2 cellular contexts compared by ENCODE assay signal in the genomic region with DNA sequence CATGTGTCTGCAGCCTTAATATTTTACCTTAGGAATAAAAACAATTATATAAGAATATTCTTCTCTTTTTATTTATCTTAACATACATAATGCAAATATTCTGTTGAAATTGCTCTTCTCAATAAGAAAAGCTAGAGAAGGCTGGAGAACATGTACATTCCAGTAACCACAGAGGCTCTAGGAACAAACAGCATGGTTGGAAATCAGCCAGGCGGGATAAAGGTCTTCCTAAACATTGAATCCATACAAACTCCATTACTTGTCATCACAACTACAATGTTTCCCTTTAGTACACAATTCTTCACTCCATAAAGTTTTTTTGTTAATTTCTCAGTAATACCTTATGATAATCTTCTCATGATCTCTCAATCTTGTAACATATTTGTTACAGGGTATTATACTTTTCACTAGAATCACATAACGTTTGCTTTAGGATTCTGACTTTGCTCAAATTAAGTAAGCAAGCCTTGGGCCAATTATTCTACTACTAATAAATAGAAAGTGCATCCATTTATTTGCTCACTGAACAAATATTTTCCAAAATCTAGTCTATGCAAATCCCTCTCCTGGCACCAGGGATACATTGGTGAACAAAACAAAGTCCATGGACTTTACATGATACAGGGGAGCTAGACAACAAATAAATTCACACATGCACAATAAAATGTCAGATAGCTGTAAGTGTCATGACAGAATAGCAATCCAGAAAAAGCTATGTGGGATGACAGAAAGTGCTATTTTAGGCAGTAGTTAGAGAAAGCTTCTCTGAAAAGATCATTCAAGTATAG.
TF ChIP-seq lines count a peak whose summit lies in the region.

No MANE protein-coding gene starts in this region.

TF ChIP-seq in liver, 16 proteins besides CTCF, POLR2A, EP300 and RAD21 (continued from another document):
- TF ChIP-seq, protein P1, sequence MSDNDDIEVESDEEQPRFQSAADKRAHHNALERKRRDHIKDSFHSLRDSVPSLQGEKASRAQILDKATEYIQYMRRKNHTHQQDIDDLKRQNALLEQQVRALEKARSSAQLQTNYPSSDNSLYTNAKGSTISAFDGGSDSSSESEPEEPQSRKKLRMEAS (IDR thresholded peaks at IDR 0.05), result no peak
- no peak for TF ChIP-seq TAF1 (conservative IDR thresholded peaks at IDR 0.05)
- no peak for TF ChIP-seq FOXA1 (IDR thresholded peaks at IDR 0.05)
- TF ChIP-seq GABPA (IDR thresholded peaks at IDR 0.05 in 1 of 2, conservative IDR thresholded peaks at IDR 0.05 in 1 of 2), result no peak
- no peak for TF ChIP-seq FOXA2 (IDR thresholded peaks at IDR 0.05)
- peak; percentile 62 for TF ChIP-seq HNF4A (conservative IDR thresholded peaks at IDR 0.05)
- no peak for TF ChIP-seq NR2F2 (IDR thresholded peaks at IDR 0.05)

TF ChIP-seq in HepG2, 621 proteins besides CTCF, POLR2A, EP300 and RAD21 (continued from another document):
- TF ChIP-seq, protein P2, sequence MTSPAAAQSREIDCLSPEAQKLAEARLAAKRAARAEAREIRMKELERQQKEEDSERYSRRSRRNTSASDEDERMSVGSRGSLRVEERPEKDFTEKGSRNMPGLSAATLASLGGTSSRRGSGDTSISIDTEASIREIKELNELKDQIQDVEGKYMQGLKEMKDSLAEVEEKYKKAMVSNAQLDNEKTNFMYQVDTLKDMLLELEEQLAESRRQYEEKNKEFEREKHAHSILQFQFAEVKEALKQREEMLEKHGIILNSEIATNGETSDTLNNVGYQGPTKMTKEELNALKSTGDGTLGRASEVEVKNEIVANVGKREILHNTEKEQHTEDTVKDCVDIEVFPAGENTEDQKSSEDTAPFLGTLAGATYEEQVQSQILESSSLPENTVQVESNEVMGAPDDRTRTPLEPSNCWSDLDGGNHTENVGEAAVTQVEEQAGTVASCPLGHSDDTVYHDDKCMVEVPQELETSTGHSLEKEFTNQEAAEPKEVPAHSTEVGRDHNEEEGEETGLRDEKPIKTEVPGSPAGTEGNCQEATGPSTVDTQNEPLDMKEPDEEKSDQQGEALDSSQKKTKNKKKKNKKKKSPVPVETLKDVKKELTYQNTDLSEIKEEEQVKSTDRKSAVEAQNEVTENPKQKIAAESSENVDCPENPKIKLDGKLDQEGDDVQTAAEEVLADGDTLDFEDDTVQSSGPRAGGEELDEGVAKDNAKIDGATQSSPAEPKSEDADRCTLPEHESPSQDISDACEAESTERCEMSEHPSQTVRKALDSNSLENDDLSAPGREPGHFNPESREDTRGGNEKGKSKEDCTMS (CRISPR knock-in tag; conservative IDR thresholded peaks at IDR 0.05), result no peak
- TF ChIP-seq, protein P3, sequence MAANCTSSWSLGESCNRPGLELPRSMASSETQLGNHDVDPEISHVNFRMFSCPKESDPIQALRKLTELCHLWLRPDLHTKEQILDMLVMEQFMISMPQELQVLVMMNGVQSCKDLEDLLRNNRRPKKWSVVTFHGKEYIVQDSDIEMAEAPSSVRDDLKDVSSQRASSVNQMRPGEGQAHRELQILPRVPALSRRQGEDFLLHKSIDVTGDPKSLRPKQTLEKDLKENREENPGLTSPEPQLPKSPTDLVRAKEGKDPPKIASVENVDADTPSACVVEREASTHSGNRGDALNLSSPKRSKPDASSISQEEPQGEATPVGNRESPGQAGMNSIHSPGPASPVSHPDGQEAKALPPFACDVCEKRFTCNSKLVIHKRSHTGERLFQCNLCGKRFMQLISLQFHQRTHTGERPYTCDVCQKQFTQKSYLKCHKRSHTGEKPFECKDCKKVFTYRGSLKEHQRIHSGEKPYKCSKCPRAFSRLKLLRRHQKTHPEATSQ (CRISPR knock-in tag; IDR thresholded peaks at IDR 0.05; ENCODE audit: borderline replicate concordance), result no peak
- TF ChIP-seq IKZF4 (CRISPR knock-in tag; IDR thresholded peaks at IDR 0.05; ENCODE audit: borderline replicate concordance, low read depth, not compliant biosample characterization), result no peak
- TF ChIP-seq AHR (CRISPR knock-in tag; IDR thresholded peaks at IDR 0.05), result no peak
- TF ChIP-seq HNRNPL (IDR thresholded peaks at IDR 0.05; ENCODE audit: low read depth, low read length), result no peak
- no peak for TF ChIP-seq NFKBIZ (CRISPR knock-in tag; IDR thresholded peaks at IDR 0.05)
- TF ChIP-seq JARID2 (CRISPR knock-in tag; IDR thresholded peaks at IDR 0.05; ENCODE audit: insufficient replicate concordance), result no peak
- TF ChIP-seq, protein P4, sequence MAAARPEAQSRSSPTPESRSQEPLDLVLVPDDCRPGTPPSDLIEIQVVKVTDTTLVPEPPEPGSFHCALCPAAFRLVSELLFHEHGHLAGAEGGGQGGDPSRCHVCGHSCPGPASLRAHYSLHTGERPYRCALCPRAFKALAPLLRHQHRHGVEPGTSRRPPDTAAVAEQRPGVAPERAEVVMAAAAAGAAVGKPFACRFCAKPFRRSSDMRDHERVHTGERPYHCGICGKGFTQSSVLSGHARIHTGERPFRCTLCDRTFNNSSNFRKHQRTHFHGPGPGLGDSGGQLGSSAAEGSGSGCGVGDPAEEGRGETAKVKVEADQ (CRISPR knock-in tag; IDR thresholded peaks at IDR 0.05; ENCODE audit: borderline replicate concordance), result no peak
- TF ChIP-seq NFIC (IDR thresholded peaks at IDR 0.05; ENCODE audit: low read length), result no peak
- TF ChIP-seq KDM5A (IDR thresholded peaks at IDR 0.05; ENCODE audit: borderline replicate concordance, low read length), result no peak
- TF ChIP-seq, protein P5, sequence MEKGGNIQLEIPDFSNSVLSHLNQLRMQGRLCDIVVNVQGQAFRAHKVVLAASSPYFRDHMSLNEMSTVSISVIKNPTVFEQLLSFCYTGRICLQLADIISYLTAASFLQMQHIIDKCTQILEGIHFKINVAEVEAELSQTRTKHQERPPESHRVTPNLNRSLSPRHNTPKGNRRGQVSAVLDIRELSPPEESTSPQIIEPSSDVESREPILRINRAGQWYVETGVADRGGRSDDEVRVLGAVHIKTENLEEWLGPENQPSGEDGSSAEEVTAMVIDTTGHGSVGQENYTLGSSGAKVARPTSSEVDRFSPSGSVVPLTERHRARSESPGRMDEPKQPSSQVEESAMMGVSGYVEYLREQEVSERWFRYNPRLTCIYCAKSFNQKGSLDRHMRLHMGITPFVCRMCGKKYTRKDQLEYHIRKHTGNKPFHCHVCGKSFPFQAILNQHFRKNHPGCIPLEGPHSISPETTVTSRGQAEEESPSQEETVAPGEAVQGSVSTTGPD (CRISPR knock-in tag; IDR thresholded peaks at IDR 0.05), result no peak
TF ChIP-seq in HepG2: peak in this region for 0.
